Comparison of ENCODE assay signal across 17 cellular contexts in the genomic region with DNA sequence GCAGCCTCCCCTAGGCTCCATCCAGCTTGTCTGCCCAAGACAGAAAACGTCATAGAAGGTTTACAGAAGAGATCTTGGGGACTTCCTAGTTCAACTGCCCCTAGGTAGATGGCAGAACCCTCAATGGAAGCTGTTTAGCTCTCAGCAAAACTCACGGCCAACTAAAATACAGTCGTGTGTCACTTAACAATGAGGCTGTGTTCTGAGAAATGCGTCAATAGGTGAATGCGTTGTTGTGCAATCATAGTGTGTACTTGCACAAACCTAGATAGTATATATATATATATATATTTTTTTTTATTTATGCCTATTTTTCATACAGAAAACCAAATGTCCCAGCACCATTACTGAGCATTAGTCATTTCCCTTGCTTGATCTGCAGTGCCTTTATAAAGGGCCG.
DNase-seq lines count a peak whose midpoint lies in the region; ATAC-seq and TF ChIP-seq lines count a peak whose summit lies in the region.
"Had no signal": no experiment of that assay in that cellular context is flagged by ENCODE, and none has a peak within 500 bp of the region (broad histone marks: within the 10 kb centered on the region; RNA-seq: fewer than 3 reads in every experiment).

No MANE protein-coding gene starts in this region.

- TF ChIP-seq POLR2A in IMR-90 (IDR thresholded peaks at IDR 0.05; ENCODE audit: low read depth, low read length), result no peak

- no peak for TF ChIP-seq RAD21 in IMR-90 (IDR thresholded peaks at IDR 0.05; ENCODE audit: low read length)

- H2AFZ ChIP-seq in IMR-90 (replicated peaks; ENCODE audit: low read length, poor library complexity), result no peak overlapping the region
- no peak overlapping the region for H2AFZ ChIP-seq in H9 (ENCODE audit: low read length)
- H2AFZ ChIP-seq: GM23338 had no signal

- H3K79me1 ChIP-seq in IMR-90 (ENCODE audit: low read depth in 1 of 2, low read length in 2 of 2) (no peaks in the 10 kb centered on the region), H9 (ENCODE audit: insufficient read depth, low read depth, low read length, poor library complexity, severe bottlenecking) (no peaks in the 10 kb centered on the region)

- ATAC-seq in IMR-90 (ENCODE audit: low read depth), result no peak
- no peak for ATAC-seq in T-helper 17 cell
- ATAC-seq: GM23338 had no signal

- peaks cover 7% of the 10 kb centered on the region; the same call in 1 of the 2 replicates for H3K9me1 ChIP-seq in IMR-90 (ENCODE audit: insufficient read depth, low read length)

- H3K23ac ChIP-seq in IMR-90 (ENCODE audit: low read depth, low read length) (no peak overlapping the region), H9 (ENCODE audit: insufficient read length, low read depth, low read length) (no peak overlapping the region)

- H3K4ac ChIP-seq in IMR-90 (ENCODE audit: low read depth, low read length) (no peak overlapping the region), H9 (ENCODE audit: low read depth, low read length) (no peak overlapping the region)

- H3K36me3 ChIP-seq in IMR-90 (ENCODE audit: control insufficient read depth, insufficient read depth, low read length), result peaks cover 47% of the 10 kb centered on the region

- in situ Hi-C loops in IMR-90 (cut with MboI; ENCODE audit: low sequenced_read_pairs), result no loop called here

- H3K4me3 ChIP-seq in IMR-90 (ENCODE audit: insufficient read depth, low read depth, low read length) (no peak overlapping the region), fibroblast of pulmonary artery (replicated peaks; ENCODE audit: low read depth, low read length) (no peak overlapping the region)
- H3K4me3 ChIP-seq: GM23338 had no signal

- H3K18ac ChIP-seq in IMR-90 (ENCODE audit: low read depth, low read length) (no peak overlapping the region), H9 (ENCODE audit: insufficient read length, low read depth, low read length) (no peak overlapping the region)

- no peak overlapping the region for H2BK5ac ChIP-seq in IMR-90 (ENCODE audit: low read depth, low read length, poor library complexity, severe bottlenecking)
- no peak overlapping the region for H2BK5ac ChIP-seq in H9 (ENCODE audit: insufficient read length, low read length)

- H4K20me1 ChIP-seq in IMR-90 (ENCODE audit: insufficient read depth, low read length) (no peaks in the 10 kb centered on the region; the same call in 1 of the 2 replicates), H9 (ENCODE audit: control insufficient read depth, insufficient read depth, insufficient read length) (no peaks in the 10 kb centered on the region)

- no peak overlapping the region for H3K14ac ChIP-seq in IMR-90 (replicated peaks; ENCODE audit: low read depth, low read length)
- H3K14ac ChIP-seq in H9 (ENCODE audit: insufficient read depth, low read length), result no peak overlapping the region

- H2BK15ac ChIP-seq in IMR-90 (ENCODE audit: low read depth, low read length) (no peak overlapping the region), H9 (ENCODE audit: low read depth, low read length) (no peak overlapping the region)

- TF ChIP-seq CTCF in IMR-90 (conservative IDR thresholded peaks at IDR 0.05; ENCODE audit: low read depth, low read length) (no peak), fibroblast of pulmonary artery (IDR thresholded peaks at IDR 0.05; ENCODE audit: low read length, missing control alignments) (no peak), H9 (conservative IDR thresholded peaks at IDR 0.05) (no peak)

- H3K4me1 Mint-ChIP-seq in T-helper 17 cell, result peaks cover 2% of the 10 kb centered on the region
- peaks cover 17% of the 10 kb centered on the region in 2 experiments for H3K4me1 Mint-ChIP-seq in H9
- H3K4me1 Mint-ChIP-seq: CD4-positive, alpha-beta memory T cell had no signal

- H2AK9ac ChIP-seq in IMR-90 (replicated peaks; ENCODE audit: low read depth, low read length, poor library complexity), result peak overlapping the region; percentile 34

- H3K4me1 ChIP-seq in IMR-90 (ENCODE audit: control insufficient read depth, insufficient read depth, low read length) (no peaks in the 10 kb centered on the region), H9 (ENCODE audit: insufficient read depth, low read length) (no peaks in the 10 kb centered on the region; the same call in 1 of the 2 replicates)

- H3K9me3 ChIP-seq in IMR-90 (ENCODE audit: control insufficient read depth, insufficient read depth, low read length) (no peaks in the 10 kb centered on the region), T-helper 17 cell (ENCODE audit: control insufficient read depth, low read length, poor library complexity, severe bottlenecking) (no peaks in the 10 kb centered on the region), H9 (ENCODE audit: control insufficient read depth, low read depth, low read length) (no peaks in the 10 kb centered on the region)

- dilution Hi-C loops in IMR-90 (cut with HindIII; ENCODE audit: low sequenced_read_pairs, unreplicated experiment), result no loop called here

- no TSS peak for BruUV-seq in IMR-90 (replicated peaks; lab: Mats Ljungman, UMichigan)

- H2AK5ac ChIP-seq in IMR-90 (ENCODE audit: low read depth, low read length), result no peak overlapping the region
- no peak overlapping the region for H2AK5ac ChIP-seq in H9 (ENCODE audit: insufficient read length, low read length)

- H3K4me2 ChIP-seq in IMR-90 (ENCODE audit: low read depth, low read length), result no peak overlapping the region
- H3K4me2 ChIP-seq in H9 (ENCODE audit: insufficient read depth, insufficient read length, low read length), result no peak overlapping the region
- H3K4me2 ChIP-seq: GM23338 had no signal

- H2BK120ac ChIP-seq in IMR-90 (ENCODE audit: low read depth, low read length), result no peak overlapping the region
- no peak overlapping the region for H2BK120ac ChIP-seq in H9 (ENCODE audit: low read depth, low read length, poor library complexity, severe bottlenecking)

- H2BK20ac ChIP-seq in IMR-90 (ENCODE audit: low read depth, low read length), result no peak overlapping the region
- H2BK20ac ChIP-seq in H9 (ENCODE audit: low read depth, low read length, poor library complexity, severe bottlenecking), result no peak overlapping the region

- H4K8ac ChIP-seq in IMR-90 (ENCODE audit: low read depth in 2 of 2, low read length in 2 of 2) (no peak overlapping the region), H9 (replicated peaks; ENCODE audit: insufficient read length, low read depth, low read length) (no peak overlapping the region)

- no peak overlapping the region for H3K56ac ChIP-seq in IMR-90 (ENCODE audit: extremely low read depth, insufficient read depth, low read length)
- no peak overlapping the region for H3K56ac ChIP-seq in H9 (ENCODE audit: insufficient read length, low read depth, low read length)

- H3K27ac ChIP-seq in IMR-90 (ENCODE audit: insufficient read depth, low read length) (no peak overlapping the region), H9 (ENCODE audit: insufficient read length, low read depth, low read length) (no peak overlapping the region)

- H3T11ph ChIP-seq in H9 (ENCODE audit: low read length), result no peak overlapping the region

- H3K9ac ChIP-seq in IMR-90 (ENCODE audit: low read depth, low read length) (no peak overlapping the region), H9 (ENCODE audit: extremely low read depth, insufficient read length, low read length) (no peak overlapping the region)

- H4K91ac ChIP-seq in IMR-90 (ENCODE audit: insufficient read depth, low read depth, low read length) (no peak overlapping the region), H9 (ENCODE audit: insufficient read length, low read depth, low read length) (no peak overlapping the region)

- CTCF ChIA-PET in IMR-90 (lab: Yijun Ruan, JAX), result no interaction called here

- H4K5ac ChIP-seq in IMR-90 (ENCODE audit: low read depth, low read length) (no peak overlapping the region), H9 (ENCODE audit: insufficient read length, low read depth, low read length) (no peak overlapping the region)

- H3K4me3 Mint-ChIP-seq in T-helper 17 cell, result no peak overlapping the region
- H3K4me3 Mint-ChIP-seq in H9, result no peak overlapping the region
- H3K4me3 Mint-ChIP-seq: CD4-positive, alpha-beta memory T cell; GM23338 had no signal

- no peaks in the 10 kb centered on the region for H3K27me3 Mint-ChIP-seq in T-helper 17 cell
- H3K27me3 Mint-ChIP-seq in H9 (ENCODE audit: low read depth), result no peaks in the 10 kb centered on the region
- H3K27me3 Mint-ChIP-seq: CD4-positive, alpha-beta memory T cell had no signal

- DNase-seq in IMR-90 (no peak), NCI-H460 (ENCODE audit: extremely low read depth, low read depth) (peak; percentile 4), dermis blood vessel endothelial cell (peak; percentile 18), fibroblast of pulmonary artery (ENCODE audit: low read depth) (peak; percentile 10), NCI-H2227 (lab: John Stamatoyannopoulos, UW; ENCODE audit: unreplicated experiment) (no peak), T-helper 17 cell (no peak), H9 (no peak), NCI-H774 (lab: John Stamatoyannopoulos, UW) (no peak)
- DNase-seq: C1 segment of cervical spinal cord; Calu3; CD4-positive, alpha-beta memory T cell; COR-L47; DMS53; DMS79 treated with DMSO at 0.1 percent for 48 hours; GF-D8; HCEC 1CT had no signal

- H3K27me3 ChIP-seq in IMR-90 (ENCODE audit: control insufficient read depth, insufficient read depth, low read length), result no peaks in the 10 kb centered on the region
- H3K27me3 ChIP-seq in H9 (ENCODE audit: insufficient read depth, low read length), result no peaks in the 10 kb centered on the region

- intact Hi-C loops in IMR-90 (cut with micrococcal nuclease), result no loop called here

- H2BK12ac ChIP-seq in H9 (ENCODE audit: insufficient read length, low read depth, low read length), result no peak overlapping the region

- POLR2A ChIA-PET in IMR-90 (lab: Charles Lee; ENCODE audit: unreplicated experiment), result no interaction called here

- H3K79me2 ChIP-seq in H9 (ENCODE audit: insufficient read depth, low read length), result no peaks in the 10 kb centered on the region

- no peaks in the 10 kb centered on the region for H3K9me3 Mint-ChIP-seq in H9
- H3K9me3 Mint-ChIP-seq: CD4-positive, alpha-beta memory T cell; GM23338 had no signal

- WGBS in IMR-90 (ENCODE audit: extremely low coverage in 2 of 2, insufficient read length in 1 of 2), 2 experiments, result no CpG with 5 or more reads among the region's 6 CpGs
- WGBS in H9 (ENCODE audit: extremely low coverage, insufficient read length, low lambda C conversion rate), result no CpG with 5 or more reads among the region's 6 CpGs

- H3K36me3 Mint-ChIP-seq in T-helper 17 cell (ENCODE audit: low read depth), result peaks cover 6% of the 10 kb centered on the region
- peaks cover 7 to 57% (median 54%) of the 10 kb centered on the region in 3 experiments; a peak in 6 of 7 replicates for H3K36me3 Mint-ChIP-seq in H9 (ENCODE audit: insufficient read depth in 1 of 3, low read depth in 3 of 3)

- H3K23me2 ChIP-seq in H9 (ENCODE audit: insufficient read length, low read depth, low read length, poor library complexity, severe bottlenecking), result no peaks in the 10 kb centered on the region

- H3K27ac Mint-ChIP-seq in T-helper 17 cell (no peak overlapping the region), H9 (0 out of 7 replicates have a peak overlapping the region, but pooled peaks of 1 of the 3 experiments have one; percentile 18)
- H3K27ac Mint-ChIP-seq: CD4-positive, alpha-beta memory T cell had no signal

TF ChIP-seq in IMR-90, 13 proteins besides CTCF, POLR2A, EP300 and RAD21:
- TF ChIP-seq CEBPB (IDR thresholded peaks at IDR 0.05; ENCODE audit: low read depth, low read length) (peak; percentile 66), BHLHE40 (IDR thresholded peaks at IDR 0.05; ENCODE audit: low read depth, low read length) (no peak)

Comparison
In these comparisons a context has a peak if more than half of its experiments do, and no peak if none do; other contexts are left out.
1. DNase-seq: peak in NCI-H460 (single experiment), dermis blood vessel endothelial cell (single experiment) and fibroblast of pulmonary artery (single experiment); none in IMR-90 (single experiment), NCI-H2227 (single experiment), T-helper 17 cell (0 of 3), H9 (single experiment) and NCI-H774 (single experiment).